ENCODE assay signal across 1 cellular context in the genomic region with DNA sequence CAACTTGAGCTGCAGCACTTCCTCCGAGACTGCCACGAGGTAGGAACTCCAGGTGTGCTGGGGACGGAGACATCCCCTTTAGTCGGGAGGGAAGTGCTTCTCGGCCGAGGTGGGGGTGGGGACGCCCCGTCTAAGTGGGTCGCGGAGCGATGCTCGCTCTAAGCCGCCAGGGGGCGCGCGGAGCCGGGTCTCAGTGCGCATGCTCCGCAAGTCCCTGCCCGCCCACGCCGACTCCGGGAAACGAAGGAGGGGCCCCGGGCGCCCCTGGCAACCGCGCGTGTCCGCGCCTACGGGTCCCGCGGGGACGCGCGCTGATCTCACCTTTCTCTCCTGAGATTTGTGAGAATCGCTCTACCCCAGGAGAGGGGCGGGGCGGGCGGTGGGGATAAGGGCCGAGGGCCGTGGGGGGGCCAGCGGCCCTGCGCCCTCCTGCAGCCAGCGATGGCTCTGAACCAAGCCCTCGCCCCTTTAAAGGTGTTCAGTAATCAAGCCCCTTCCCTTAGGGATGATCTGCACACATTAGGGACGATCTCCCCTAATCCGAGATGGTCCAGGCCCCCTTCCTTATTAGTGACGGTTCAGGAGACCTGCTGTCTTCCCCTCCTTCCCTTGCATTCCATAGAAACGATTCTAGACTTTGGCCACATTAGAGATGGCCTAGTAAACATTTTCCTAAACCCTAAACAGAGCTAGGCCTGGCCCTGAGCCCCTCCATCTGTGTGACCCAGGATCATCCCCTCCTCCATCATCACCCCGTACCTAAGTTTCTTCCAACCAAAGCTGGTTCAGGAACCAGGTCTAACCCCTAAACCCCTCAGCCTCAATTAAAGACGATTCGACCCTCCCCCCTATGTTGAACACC.
TF ChIP-seq lines count a peak whose summit lies in the region.

No MANE protein-coding gene starts in this region.

TF ChIP-seq in HepG2, 621 proteins besides CTCF, POLR2A, EP300 and RAD21 (continued from another document and continues in another):
- TF ChIP-seq GATA4 (IDR thresholded peaks at IDR 0.05; ENCODE audit: borderline replicate concordance, low read depth): no peak
- no peak for TF ChIP-seq ATF3 (CRISPR knock-in tag; IDR thresholded peaks at IDR 0.05)
- TF ChIP-seq ZNF609 (CRISPR knock-in tag; IDR thresholded peaks at IDR 0.05; ENCODE audit: borderline replicate concordance): no peak
- TF ChIP-seq ZNF572 (CRISPR knock-in tag; IDR thresholded peaks at IDR 0.05): no peak
- TF ChIP-seq NPAS2 (CRISPR knock-in tag; IDR thresholded peaks at IDR 0.05; ENCODE audit: borderline replicate concordance): no peak
- no peak for TF ChIP-seq ZNF503 (CRISPR knock-in tag; IDR thresholded peaks at IDR 0.05)
- peak; percentile 16; the same call in 1 of the 2 replicates for TF ChIP-seq NFYB (CRISPR knock-in tag; IDR thresholded peaks at IDR 0.05)
- TF ChIP-seq ZBTB49 (CRISPR knock-in tag; IDR thresholded peaks at IDR 0.05; ENCODE audit: borderline replicate concordance): no peak
- no peak for TF ChIP-seq RELA (CRISPR knock-in tag; IDR thresholded peaks at IDR 0.05)
- TF ChIP-seq JUN (CRISPR knock-in tag; IDR thresholded peaks at IDR 0.05): no peak
- TF ChIP-seq MZF1 (CRISPR knock-in tag; IDR thresholded peaks at IDR 0.05; ENCODE audit: borderline replicate concordance): no peak
- no peak for TF ChIP-seq ZNF776 (CRISPR knock-in tag; IDR thresholded peaks at IDR 0.05)
- no peak for TF ChIP-seq ELF1 (CRISPR knock-in tag; IDR thresholded peaks at IDR 0.05)
- TF ChIP-seq, protein P1, sequence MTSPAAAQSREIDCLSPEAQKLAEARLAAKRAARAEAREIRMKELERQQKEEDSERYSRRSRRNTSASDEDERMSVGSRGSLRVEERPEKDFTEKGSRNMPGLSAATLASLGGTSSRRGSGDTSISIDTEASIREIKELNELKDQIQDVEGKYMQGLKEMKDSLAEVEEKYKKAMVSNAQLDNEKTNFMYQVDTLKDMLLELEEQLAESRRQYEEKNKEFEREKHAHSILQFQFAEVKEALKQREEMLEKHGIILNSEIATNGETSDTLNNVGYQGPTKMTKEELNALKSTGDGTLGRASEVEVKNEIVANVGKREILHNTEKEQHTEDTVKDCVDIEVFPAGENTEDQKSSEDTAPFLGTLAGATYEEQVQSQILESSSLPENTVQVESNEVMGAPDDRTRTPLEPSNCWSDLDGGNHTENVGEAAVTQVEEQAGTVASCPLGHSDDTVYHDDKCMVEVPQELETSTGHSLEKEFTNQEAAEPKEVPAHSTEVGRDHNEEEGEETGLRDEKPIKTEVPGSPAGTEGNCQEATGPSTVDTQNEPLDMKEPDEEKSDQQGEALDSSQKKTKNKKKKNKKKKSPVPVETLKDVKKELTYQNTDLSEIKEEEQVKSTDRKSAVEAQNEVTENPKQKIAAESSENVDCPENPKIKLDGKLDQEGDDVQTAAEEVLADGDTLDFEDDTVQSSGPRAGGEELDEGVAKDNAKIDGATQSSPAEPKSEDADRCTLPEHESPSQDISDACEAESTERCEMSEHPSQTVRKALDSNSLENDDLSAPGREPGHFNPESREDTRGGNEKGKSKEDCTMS (CRISPR knock-in tag; conservative IDR thresholded peaks at IDR 0.05): no peak
- TF ChIP-seq ZNF616 (CRISPR knock-in tag; IDR thresholded peaks at IDR 0.05; ENCODE audit: low read depth): no peak
- TF ChIP-seq SIX1 (CRISPR knock-in tag; IDR thresholded peaks at IDR 0.05; ENCODE audit: borderline replicate concordance): no peak
- TF ChIP-seq HNRNPH1 (optimal IDR thresholded peaks at IDR 0.05; ENCODE audit: low read depth, low read length): no peak
- no peak for TF ChIP-seq ARNTL (CRISPR knock-in tag; IDR thresholded peaks at IDR 0.05)
- no peak for TF ChIP-seq ZNF574 (CRISPR knock-in tag; IDR thresholded peaks at IDR 0.05)
- no peak for TF ChIP-seq PHF20 (CRISPR knock-in tag; IDR thresholded peaks at IDR 0.05)
- no peak for TF ChIP-seq SAFB2 (CRISPR knock-in tag; IDR thresholded peaks at IDR 0.05; ENCODE audit: borderline replicate concordance, low read depth)
- TF ChIP-seq PRDM4 (CRISPR knock-in tag; IDR thresholded peaks at IDR 0.05; ENCODE audit: borderline replicate concordance): no peak
- no peak for TF ChIP-seq CREB1 (IDR thresholded peaks at IDR 0.05)
- no peak for TF ChIP-seq CREB1 (CRISPR knock-in tag; IDR thresholded peaks at IDR 0.05)
- TF ChIP-seq ZNF773 (CRISPR knock-in tag; IDR thresholded peaks at IDR 0.05; ENCODE audit: borderline replicate concordance): no peak
- TF ChIP-seq SMAD9 (CRISPR knock-in tag; IDR thresholded peaks at IDR 0.05): no peak
- TF ChIP-seq ZNF777 (CRISPR knock-in tag; IDR thresholded peaks at IDR 0.05): peak; percentile 100
- TF ChIP-seq BRD4 (CRISPR knock-in tag; IDR thresholded peaks at IDR 0.05): no peak
- no peak for TF ChIP-seq ZNF121 (CRISPR knock-in tag; IDR thresholded peaks at IDR 0.05)
- no peak for TF ChIP-seq ZNF468 (CRISPR knock-in tag; IDR thresholded peaks at IDR 0.05)
- no peak for TF ChIP-seq HOXA9 (CRISPR knock-in tag; IDR thresholded peaks at IDR 0.05; ENCODE audit: borderline replicate concordance)
- no peak for TF ChIP-seq MED13 (CRISPR knock-in tag; IDR thresholded peaks at IDR 0.05)
- TF ChIP-seq PCBP1 (IDR thresholded peaks at IDR 0.05; ENCODE audit: borderline replicate concordance, low read depth, low read length): no peak
- peak; percentile 77 for TF ChIP-seq POGK (CRISPR knock-in tag; conservative IDR thresholded peaks at IDR 0.05)
